In genomic region chr4:56907009-56907408, GRCh38 we compare ENCODE assay signal across 3 cellular contexts.
TF ChIP-seq lines count a peak whose summit lies in the region.

No MANE protein-coding gene starts in this region.

TF ChIP-seq in SK-N-SH, 30 proteins besides CTCF, POLR2A, EP300 and RAD21 (continues in another document):
- TF ChIP-seq ELF1 (IDR thresholded peaks at IDR 0.05): no peak
- TF ChIP-seq EZH2phosphoT487 (IDR thresholded peaks at IDR 0.05; ENCODE audit: borderline replicate concordance, low read depth): no peak
- no peak for TF ChIP-seq REST (IDR thresholded peaks at IDR 0.05; ENCODE audit: low read depth, low read length)
- no peak for TF ChIP-seq SIN3A (IDR thresholded peaks at IDR 0.05; ENCODE audit: borderline replicate concordance, low read depth, low read length)
- no peak for TF ChIP-seq NFIC (IDR thresholded peaks at IDR 0.05; ENCODE audit: borderline replicate concordance)
- no peak for TF ChIP-seq RXRA (IDR thresholded peaks at IDR 0.05; ENCODE audit: borderline replicate concordance, low read depth)
- no peak for TF ChIP-seq IRF3 (IDR thresholded peaks at IDR 0.05; ENCODE audit: low read depth, low read length)
- TF ChIP-seq TAF1 (IDR thresholded peaks at IDR 0.05; ENCODE audit: borderline replicate concordance, low read depth, low read length): no peak
- no peak for TF ChIP-seq CHD2 (IDR thresholded peaks at IDR 0.05; ENCODE audit: low read length, partially characterized antibody)
- TF ChIP-seq JUND (IDR thresholded peaks at IDR 0.05): no peak
- TF ChIP-seq TEAD4 (IDR thresholded peaks at IDR 0.05; ENCODE audit: borderline replicate concordance, insufficient read depth): no peak
- TF ChIP-seq MAX (IDR thresholded peaks at IDR 0.05; ENCODE audit: low read depth): no peak

TF ChIP-seq in SK-N-SH treated with all-trans-retinoic acid at 6 μM for 48 hours, 23 proteins besides CTCF, POLR2A, EP300 and RAD21:
- TF ChIP-seq, protein P1, sequence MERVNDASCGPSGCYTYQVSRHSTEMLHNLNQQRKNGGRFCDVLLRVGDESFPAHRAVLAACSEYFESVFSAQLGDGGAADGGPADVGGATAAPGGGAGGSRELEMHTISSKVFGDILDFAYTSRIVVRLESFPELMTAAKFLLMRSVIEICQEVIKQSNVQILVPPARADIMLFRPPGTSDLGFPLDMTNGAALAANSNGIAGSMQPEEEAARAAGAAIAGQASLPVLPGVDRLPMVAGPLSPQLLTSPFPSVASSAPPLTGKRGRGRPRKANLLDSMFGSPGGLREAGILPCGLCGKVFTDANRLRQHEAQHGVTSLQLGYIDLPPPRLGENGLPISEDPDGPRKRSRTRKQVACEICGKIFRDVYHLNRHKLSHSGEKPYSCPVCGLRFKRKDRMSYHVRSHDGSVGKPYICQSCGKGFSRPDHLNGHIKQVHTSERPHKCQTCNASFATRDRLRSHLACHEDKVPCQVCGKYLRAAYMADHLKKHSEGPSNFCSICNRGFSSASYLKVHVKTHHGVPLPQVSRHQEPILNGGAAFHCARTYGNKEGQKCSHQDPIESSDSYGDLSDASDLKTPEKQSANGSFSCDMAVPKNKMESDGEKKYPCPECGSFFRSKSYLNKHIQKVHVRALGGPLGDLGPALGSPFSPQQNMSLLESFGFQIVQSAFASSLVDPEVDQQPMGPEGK (CRISPR knock-in tag; IDR thresholded peaks at IDR 0.05; ENCODE audit: borderline replicate concordance): no peak
- no peak for TF ChIP-seq GLIS3 (CRISPR knock-in tag; IDR thresholded peaks at IDR 0.05)
- TF ChIP-seq ISL1 (CRISPR knock-in tag; IDR thresholded peaks at IDR 0.05): no peak
- no peak for TF ChIP-seq ZFP30 (CRISPR knock-in tag; IDR thresholded peaks at IDR 0.05)
- TF ChIP-seq POU6F1 (CRISPR knock-in tag; IDR thresholded peaks at IDR 0.05; ENCODE audit: borderline replicate concordance, low read depth): no peak
- no peak for TF ChIP-seq BACH2 (CRISPR knock-in tag; IDR thresholded peaks at IDR 0.05; ENCODE audit: borderline replicate concordance)
- TF ChIP-seq ESRRG (CRISPR knock-in tag; IDR thresholded peaks at IDR 0.05): no peak
- no peak for TF ChIP-seq TCF4 (CRISPR knock-in tag; IDR thresholded peaks at IDR 0.05; ENCODE audit: borderline replicate concordance)
- no peak for TF ChIP-seq TOX (CRISPR knock-in tag; IDR thresholded peaks at IDR 0.05; ENCODE audit: borderline replicate concordance)
- no peak for TF ChIP-seq ZNF565 (CRISPR knock-in tag; conservative IDR thresholded peaks at IDR 0.05; ENCODE audit: low read depth)
- no peak for TF ChIP-seq PPARA (CRISPR knock-in tag; IDR thresholded peaks at IDR 0.05; ENCODE audit: borderline replicate concordance)
- no peak for TF ChIP-seq SNAI2 (CRISPR knock-in tag; IDR thresholded peaks at IDR 0.05)
- TF ChIP-seq, protein P2, sequence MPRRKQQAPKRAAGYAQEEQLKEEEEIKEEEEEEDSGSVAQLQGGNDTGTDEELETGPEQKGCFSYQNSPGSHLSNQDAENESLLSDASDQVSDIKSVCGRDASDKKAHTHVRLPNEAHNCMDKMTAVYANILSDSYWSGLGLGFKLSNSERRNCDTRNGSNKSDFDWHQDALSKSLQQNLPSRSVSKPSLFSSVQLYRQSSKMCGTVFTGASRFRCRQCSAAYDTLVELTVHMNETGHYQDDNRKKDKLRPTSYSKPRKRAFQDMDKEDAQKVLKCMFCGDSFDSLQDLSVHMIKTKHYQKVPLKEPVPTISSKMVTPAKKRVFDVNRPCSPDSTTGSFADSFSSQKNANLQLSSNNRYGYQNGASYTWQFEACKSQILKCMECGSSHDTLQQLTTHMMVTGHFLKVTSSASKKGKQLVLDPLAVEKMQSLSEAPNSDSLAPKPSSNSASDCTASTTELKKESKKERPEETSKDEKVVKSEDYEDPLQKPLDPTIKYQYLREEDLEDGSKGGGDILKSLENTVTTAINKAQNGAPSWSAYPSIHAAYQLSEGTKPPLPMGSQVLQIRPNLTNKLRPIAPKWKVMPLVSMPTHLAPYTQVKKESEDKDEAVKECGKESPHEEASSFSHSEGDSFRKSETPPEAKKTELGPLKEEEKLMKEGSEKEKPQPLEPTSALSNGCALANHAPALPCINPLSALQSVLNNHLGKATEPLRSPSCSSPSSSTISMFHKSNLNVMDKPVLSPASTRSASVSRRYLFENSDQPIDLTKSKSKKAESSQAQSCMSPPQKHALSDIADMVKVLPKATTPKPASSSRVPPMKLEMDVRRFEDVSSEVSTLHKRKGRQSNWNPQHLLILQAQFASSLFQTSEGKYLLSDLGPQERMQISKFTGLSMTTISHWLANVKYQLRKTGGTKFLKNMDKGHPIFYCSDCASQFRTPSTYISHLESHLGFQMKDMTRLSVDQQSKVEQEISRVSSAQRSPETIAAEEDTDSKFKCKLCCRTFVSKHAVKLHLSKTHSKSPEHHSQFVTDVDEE (CRISPR knock-in tag; IDR thresholded peaks at IDR 0.05): no peak
- TF ChIP-seq ZNF70 (CRISPR knock-in tag; IDR thresholded peaks at IDR 0.05): no peak
- TF ChIP-seq ZC3H10 (CRISPR knock-in tag; IDR thresholded peaks at IDR 0.05): no peak
- TF ChIP-seq OSR1 (CRISPR knock-in tag; IDR thresholded peaks at IDR 0.05): no peak
- TF ChIP-seq ZFP3 (CRISPR knock-in tag; IDR thresholded peaks at IDR 0.05): no peak
- no peak for TF ChIP-seq RARB (CRISPR knock-in tag; IDR thresholded peaks at IDR 0.05)

TF ChIP-seq in HepG2, 621 proteins besides CTCF, POLR2A, EP300 and RAD21:
- 0 out of 2 replicates have a peak, but pooled peaks have one; percentile 7 for TF ChIP-seq ZNF670 (CRISPR knock-in tag; IDR thresholded peaks at IDR 0.05; ENCODE audit: borderline replicate concordance)
- TF ChIP-seq ZNF777 (CRISPR knock-in tag; IDR thresholded peaks at IDR 0.05): 0 out of 2 replicates have a peak, but pooled peaks have one; percentile 46
- TF ChIP-seq SP4 (CRISPR knock-in tag; IDR thresholded peaks at IDR 0.05): no peak
- TF ChIP-seq LRRFIP1 (CRISPR knock-in tag; conservative IDR thresholded peaks at IDR 0.05): no peak
- no peak for TF ChIP-seq HOMEZ (CRISPR knock-in tag; IDR thresholded peaks at IDR 0.05; ENCODE audit: low read depth)
- TF ChIP-seq, protein P3, sequence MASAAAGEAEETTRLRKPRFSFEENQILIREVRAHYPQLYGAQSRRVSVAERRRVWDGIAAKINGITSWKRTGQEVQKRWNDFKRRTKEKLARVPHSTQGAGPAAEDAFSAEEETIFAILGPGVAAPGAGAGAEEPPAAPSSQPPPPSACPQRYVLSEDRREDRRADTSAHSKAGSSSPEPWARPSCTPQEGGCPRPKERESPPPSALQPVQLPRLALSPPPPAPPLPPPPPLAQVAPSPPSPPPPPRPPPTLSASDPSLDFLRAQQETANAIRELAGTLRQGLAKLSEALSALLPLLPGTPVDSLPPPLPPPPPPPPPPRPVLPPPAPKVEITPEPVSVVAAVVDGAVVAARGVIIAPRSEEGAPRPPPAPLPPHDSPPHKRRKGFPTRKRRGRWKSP (CRISPR knock-in tag; IDR thresholded peaks at IDR 0.05): no peak
